Comparison of ENCODE assay signal across 8 cellular contexts in genomic region chr1:155003766-155004351, GRCh38. TPM values are rescaled to one million over a fixed set of nuclear protein-coding genes. Genes with fewer than 3 reads are reported as not detected.
DNase-seq lines count a peak whose midpoint lies in the region; ATAC-seq and TF ChIP-seq lines count a peak whose summit lies in the region.

No MANE protein-coding gene starts in this region.

- no peaks in the 10 kb centered on the region for H3K27me3 ChIP-seq in BLaER1 treated with 17β-estradiol and CSF1 and Interleukin-3, amounts not matched to agents 10 nM and 100 nM

- peak overlapping the region; percentile 80 to 99 (median 92) for H3K4me3 ChIP-seq in BLaER1 treated with 17β-estradiol and CSF1 and Interleukin-3, amounts not matched to agents 10 nM and 100 nM

- H3K9me3 ChIP-seq in BLaER1 treated with 17β-estradiol and CSF1 and Interleukin-3, amounts not matched to agents 10 nM and 100 nM (replicated peaks in 1 of 11), result no peaks in the 10 kb centered on the region

- no peaks in the 10 kb centered on the region for H3K9me3 Mint-ChIP-seq in HFFc6
- no peaks in the 10 kb centered on the region for H3K9me3 Mint-ChIP-seq in WTC11
- no peaks in the 10 kb centered on the region for H3K9me3 Mint-ChIP-seq in natural killer cell treated with Interleukin-12 subunit alpha and Interleukin-12 subunit beta and Interleukin-15 and Interleukin-18, amount 100 ng/mL, for 72 hours

- H4K20me1 ChIP-seq in BLaER1 treated with 17β-estradiol and CSF1 and Interleukin-3, amounts not matched to agents 10 nM and 100 nM, result peaks cover 0 to 15% (median 0%) of the 10 kb centered on the region in 11 experiments; a peak in 1 of 22 replicates

- peak overlapping the region; percentile 83 to 97 (median 87) for H3K9ac ChIP-seq in BLaER1 treated with 17β-estradiol and CSF1 and Interleukin-3, amounts not matched to agents 10 nM and 100 nM

- POLR2A ChIA-PET in WTC11 (lab: Charles Lee), result interaction anchor here (1.0 to 13.0 kb wide), 5 partner anchors 9 to 75 kb away, joined by 3 to 176 read pairs (median 5); partner anchors contain the start of genes CKS1B, EFNA3, EFNA4 and SHC1

- H3K36me3 Mint-ChIP-seq in HFFc6 (ENCODE audit: low read depth), result no peaks in the 10 kb centered on the region
- no peaks in the 10 kb centered on the region for H3K36me3 Mint-ChIP-seq in WTC11
- H3K36me3 Mint-ChIP-seq in natural killer cell treated with Interleukin-12 subunit alpha and Interleukin-12 subunit beta and Interleukin-15 and Interleukin-18, amount 100 ng/mL, for 72 hours, result no peaks in the 10 kb centered on the region

- TF ChIP-seq CTCF in HFFc6 (IDR thresholded peaks at IDR 0.05), result no peak; the same call in 1 of the 2 replicates
- no peak for TF ChIP-seq CTCF in WTC11 (IDR thresholded peaks at IDR 0.05)

- CTCF ChIA-PET in WTC11 (lab: Charles Lee), result interaction anchor here (0.7 to 2.1 kb wide), 12 partner anchors 8 to 164 kb away, joined by 3 to 30 read pairs (median 4); partner anchors contain the start of genes ADAM15, LENEP and SHC1

- ATAC-seq in WTC11 (no peak), GM19395 (IDR thresholded peaks at IDR 0.05; ENCODE audit: unreplicated experiment) (no peak), HG02852 (IDR thresholded peaks at IDR 0.05; ENCODE audit: unreplicated experiment) (no peak)
- no peak for ATAC-seq in natural killer cell treated with Interleukin-12 subunit alpha and Interleukin-12 subunit beta and Interleukin-15 and Interleukin-18, amount 100 ng/mL, for 72 hours

- peaks cover 54 to 72% (median 69%) of the 10 kb centered on the region in 10 experiments for H3K4me1 ChIP-seq in BLaER1 treated with 17β-estradiol and CSF1 and Interleukin-3, amounts not matched to agents 10 nM and 100 nM

- H3K27ac ChIP-seq in BLaER1 treated with 17β-estradiol and CSF1 and Interleukin-3, amounts not matched to agents 10 nM and 100 nM, result peak overlapping the region; percentile 78 to 93 (median 87)

- DNase-seq in HFFc6 (peak; percentile 33), WTC11 (ENCODE audit: low spot score) (peak; percentile 70), fibroblast of the conjunctiva (ENCODE audit: low read depth) (peak; percentile 69), NCI-H1930 (lab: John Stamatoyannopoulos, UW) (no peak)
- peak; percentile 85 for DNase-seq in natural killer cell treated with Interleukin-12 subunit alpha and Interleukin-12 subunit beta and Interleukin-15 and Interleukin-18, amount 100 ng/mL, for 72 hours (ENCODE audit: low spot score)

- no peaks in the 10 kb centered on the region; the same call in 1 of the 2 replicates for H3K27me3 Mint-ChIP-seq in HFFc6 (ENCODE audit: insufficient read depth)
- H3K27me3 Mint-ChIP-seq in WTC11 (ENCODE audit: low read depth), result no peaks in the 10 kb centered on the region
- no peaks in the 10 kb centered on the region for H3K27me3 Mint-ChIP-seq in natural killer cell treated with Interleukin-12 subunit alpha and Interleukin-12 subunit beta and Interleukin-15 and Interleukin-18, amount 100 ng/mL, for 72 hours

- peaks cover 35% of the 10 kb centered on the region for H3K4me1 Mint-ChIP-seq in HFFc6 (ENCODE audit: low read depth)
- H3K4me1 Mint-ChIP-seq in WTC11, result peaks cover 39% of the 10 kb centered on the region
- H3K4me1 Mint-ChIP-seq in natural killer cell treated with Interleukin-12 subunit alpha and Interleukin-12 subunit beta and Interleukin-15 and Interleukin-18, amount 100 ng/mL, for 72 hours (ENCODE audit: low read depth in 2 of 2), result peaks cover 33 to 44% of the 10 kb centered on the region in 2 donors

- H3K4me3 Mint-ChIP-seq in HFFc6 (peak overlapping the region; percentile 94), WTC11 (peak overlapping the region; percentile 92)
- peak overlapping the region; percentile 95 for H3K4me3 Mint-ChIP-seq in natural killer cell treated with Interleukin-12 subunit alpha and Interleukin-12 subunit beta and Interleukin-15 and Interleukin-18, amount 100 ng/mL, for 72 hours

- peak overlapping the region; percentile 83 for H3K27ac Mint-ChIP-seq in HFFc6
- peak overlapping the region; percentile 94 for H3K27ac Mint-ChIP-seq in WTC11
- H3K27ac Mint-ChIP-seq in natural killer cell treated with Interleukin-12 subunit alpha and Interleukin-12 subunit beta and Interleukin-15 and Interleukin-18, amount 100 ng/mL, for 72 hours, result peak overlapping the region; percentile 94 to 98

- peak overlapping the region; percentile 95 to 100 (median 98) for H3K4me2 ChIP-seq in BLaER1 treated with 17β-estradiol and CSF1 and Interleukin-3, amounts not matched to agents 10 nM and 100 nM

- H3K36me3 ChIP-seq in BLaER1 treated with 17β-estradiol and CSF1 and Interleukin-3, amounts not matched to agents 10 nM and 100 nM, result no peaks in the 10 kb centered on the region; a peak in 1 of 22 replicates

TF ChIP-seq in WTC11, 78 proteins besides CTCF, POLR2A, EP300 and RAD21:
- TF ChIP-seq ESRRA (CRISPR knock-in tag; IDR thresholded peaks at IDR 0.05; ENCODE audit: borderline replicate concordance) (no peak), ATF3 (CRISPR knock-in tag; conservative IDR thresholded peaks at IDR 0.05) (no peak), USF2 (CRISPR knock-in tag; IDR thresholded peaks at IDR 0.05) (0 out of 2 replicates have a peak, but pooled peaks have one; percentile 34), NFE2L1 (CRISPR knock-in tag; IDR thresholded peaks at IDR 0.05) (no peak)
TF ChIP-seq in WTC11: peak in this region for 1.

RNA-seq across cellular contexts. Expression of gene ZBTB7B, which starts 1.3 kb away (rescaled TPM):
- total RNA-seq in HFFc6 (2021; fragmentation: NEBNext Ultra II Directional; extraction: Animal tissue kit (Norgen Biotek cat#: 25700)), result 10 to 100 TPM; 31.1 to 37.1 (median 34.1) TPM
- total RNA-seq in WTC11 (2021), result 29.8 to 32.1 TPM (median 31.5 TPM) in 3 replicates
- 100 to 1,000 TPM in 1 of 2 donors, 10 to 100 TPM in 1; 78.4 to 107 TPM for total RNA-seq in natural killer cell treated with Interleukin-12 subunit alpha and Interleukin-12 subunit beta and Interleukin-15 and Interleukin-18, amount 100 ng/mL, for 72 hours

RNA-seq across cellular contexts. Expression of gene LENEP, which starts 10.5 kb away (rescaled TPM):
- total RNA-seq in HFFc6 (2021; fragmentation: NEBNext Ultra II Directional; extraction: Animal tissue kit (Norgen Biotek cat#: 25700)), result under 1 TPM in 1 of 6 experiments, not detected in 5; 0.46 TPM
- total RNA-seq in WTC11 (2021), result 0.48 to 1.2 TPM in 2 of 3 replicates, not detected in the other
- 1 to 10 TPM in 1 of 2 donors, under 1 TPM in 1; 0.48 to 4.3 TPM for total RNA-seq in natural killer cell treated with Interleukin-12 subunit alpha and Interleukin-12 subunit beta and Interleukin-15 and Interleukin-18, amount 100 ng/mL, for 72 hours

RNA-seq across cellular contexts. Expression of gene FLAD1, which starts 20.7 kb away (rescaled TPM):
- 10 to 100 TPM; 25.1 to 35.3 (median 29.6) TPM for total RNA-seq in HFFc6 (2021; fragmentation: NEBNext Ultra II Directional; extraction: Animal tissue kit (Norgen Biotek cat#: 25700))
- total RNA-seq in WTC11 (2021), result 71.1 to 88.3 TPM (median 71.2 TPM) in 3 replicates
- total RNA-seq in natural killer cell treated with Interleukin-12 subunit alpha and Interleukin-12 subunit beta and Interleukin-15 and Interleukin-18, amount 100 ng/mL, for 72 hours, result 10 to 100 TPM; 53.1 to 84.2 TPM

RNA-seq across cellular contexts. Expression of gene CKS1B, which starts 29.4 kb away (rescaled TPM):
- total RNA-seq in HFFc6 (2021; fragmentation: NEBNext Ultra II Directional; extraction: Animal tissue kit (Norgen Biotek cat#: 25700)), result 100 to 1,000 TPM in 3 of 6 experiments, 10 to 100 TPM in 3; 52.7 to 111 (median 98.8) TPM
- 258 to 301 TPM (median 278 TPM) in 3 replicates for total RNA-seq in WTC11 (2021)
- total RNA-seq in natural killer cell treated with Interleukin-12 subunit alpha and Interleukin-12 subunit beta and Interleukin-15 and Interleukin-18, amount 100 ng/mL, for 72 hours, result 10 to 100 TPM; 52.4 to 72.9 TPM

RNA-seq across cellular contexts. Expression of gene DCST2, which starts 29.7 kb away (rescaled TPM):
- total RNA-seq in HFFc6 (2021; fragmentation: NEBNext Ultra II Directional; extraction: Animal tissue kit (Norgen Biotek cat#: 25700)), result under 1 TPM in 2 of 6 experiments, not detected in 4; 0.08 to 0.14 TPM
- 0.83 to 1.8 TPM (median 1.6 TPM) in 3 replicates for total RNA-seq in WTC11 (2021)
- under 1 TPM in 1 of 2 donors, not detected in 1; 0.57 TPM for total RNA-seq in natural killer cell treated with Interleukin-12 subunit alpha and Interleukin-12 subunit beta and Interleukin-15 and Interleukin-18, amount 100 ng/mL, for 72 hours

Comparison
In these comparisons a context has a peak if more than half of its experiments do, and no peak if none do; other contexts are left out.
1. DNase-seq: peak in HFFc6 (single experiment), WTC11 (single experiment), fibroblast of the conjunctiva (single experiment) and natural killer cell treated with Interleukin-12 subunit alpha and Interleukin-12 subunit beta and Interleukin-15 and Interleukin-18, amount 100 ng/mL, for 72 hours (single experiment); none in NCI-H1930 (0 of 2).
2. Peak in every context shown above with its lines, with median percentiles within 50 percentile points of each other: H3K27ac Mint-ChIP-seq and H3K4me3 Mint-ChIP-seq.